ENCODE assay signal across 8 cellular contexts in the genomic region with DNA sequence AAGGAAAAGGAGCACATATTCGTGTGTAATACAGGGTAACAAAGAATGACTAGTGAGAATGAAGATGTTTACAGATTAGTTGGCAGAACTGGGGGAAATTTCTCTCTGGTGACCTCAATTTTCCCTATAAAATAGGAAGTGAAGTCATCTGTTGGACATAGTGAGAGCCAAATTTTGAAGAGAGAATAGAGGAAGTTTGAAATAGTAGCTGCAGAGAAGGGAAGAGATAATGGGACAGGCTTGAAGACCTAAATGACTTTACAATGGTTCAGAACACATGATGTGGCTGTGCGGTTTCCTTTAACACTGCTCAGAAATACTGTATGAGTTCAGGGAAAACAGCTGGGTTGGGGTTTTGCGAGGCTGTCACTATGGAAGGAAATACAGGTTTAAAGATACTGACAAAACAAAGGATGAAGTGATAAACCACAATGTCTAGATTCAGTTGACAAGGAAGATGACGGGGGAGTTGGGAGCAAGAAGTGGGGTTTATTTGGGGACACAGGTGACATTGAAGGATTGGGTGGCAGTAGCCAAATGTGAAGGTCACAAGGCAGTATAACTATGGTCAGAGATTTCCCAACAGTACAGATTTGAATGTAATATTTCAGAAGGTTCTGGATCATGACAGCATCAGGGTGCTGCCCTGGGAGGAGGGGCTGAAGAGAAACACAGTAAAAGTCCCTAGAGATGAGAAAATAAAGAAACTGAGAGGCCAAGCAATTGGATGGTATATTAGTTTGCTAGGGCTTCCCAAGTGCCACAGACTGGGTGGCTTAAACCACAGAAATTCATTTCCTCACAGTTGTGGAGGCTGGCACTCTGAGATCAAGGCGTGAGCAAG.
DNase-seq lines count a peak whose midpoint lies in the region; ATAC-seq and TF ChIP-seq lines count a peak whose summit lies in the region.

No MANE protein-coding gene starts in this region.

- peak overlapping the region; percentile 49 to 75 for H3K27ac Mint-ChIP-seq in natural killer cell
- no peak overlapping the region for H3K27ac Mint-ChIP-seq in mesothelial cell of epicardium

- no peaks in the 10 kb centered on the region for H3K36me3 Mint-ChIP-seq in natural killer cell
- H3K36me3 Mint-ChIP-seq in mesothelial cell of epicardium, result no peaks in the 10 kb centered on the region

- DNase-seq in T-helper 1 cell (peak; percentile 24 to 96 (median 44)), amniotic epithelial cell (ENCODE audit: low read depth) (peak; percentile 28), natural killer cell (peak; percentile 17), ureter (ENCODE audit: low spot score) (peak; percentile 55), COLO668 (lab: John Stamatoyannopoulos, UW; ENCODE audit: unreplicated experiment) (no peak), mesothelial cell of epicardium (ENCODE audit: low spot score in 2 of 2, unreplicated experiment in 2 of 2) (no peak)

- peak overlapping the region; percentile 64 for H3K4me3 Mint-ChIP-seq in natural killer cell
- no peak overlapping the region for H3K4me3 Mint-ChIP-seq in mesothelial cell of epicardium

- peaks cover 27 to 30% of the 10 kb centered on the region in 2 donors for H3K4me1 Mint-ChIP-seq in natural killer cell
- peaks cover 8% of the 10 kb centered on the region for H3K4me1 Mint-ChIP-seq in mesothelial cell of epicardium

- H3K9me3 Mint-ChIP-seq in natural killer cell, result no peaks in the 10 kb centered on the region
- H3K9me3 Mint-ChIP-seq in mesothelial cell of epicardium, result peaks cover 8% of the 10 kb centered on the region

- TF ChIP-seq CTCF in natural killer cell (IDR thresholded peaks at IDR 0.05) (no peak), mesothelial cell of epicardium (IDR thresholded peaks at IDR 0.05; ENCODE audit: unreplicated experiment) (no peak)

- peak; percentile 88 for ATAC-seq in GM18867 (IDR thresholded peaks at IDR 0.05; ENCODE audit: unreplicated experiment)
- peak; percentile 92 for ATAC-seq in HG03045 (IDR thresholded peaks at IDR 0.05; ENCODE audit: unreplicated experiment)
- peak; percentile 76 to 91 (median 86) for ATAC-seq in natural killer cell

- H3K27me3 Mint-ChIP-seq in natural killer cell (ENCODE audit: low read depth in 2 of 2) (peaks cover 10% of the 10 kb centered on the region in 2 donors), mesothelial cell of epicardium (ENCODE audit: low read depth) (no peaks in the 10 kb centered on the region)

- intact Hi-C loops in natural killer cell (cut with micrococcal nuclease), result no loop called here

Comparison
In these comparisons a context has a peak if more than half of its experiments do, and no peak if none do; other contexts are left out.
1. DNase-seq: peak in T-helper 1 cell (5 of 5), amniotic epithelial cell (single experiment), natural killer cell (single experiment) and ureter (single experiment); none in COLO668 (single experiment) and mesothelial cell of epicardium (0 of 2).
2. Peak in every context shown above with its lines, with median percentiles within 50 percentile points of each other: ATAC-seq.